ENCODE assay signal across 9 cellular contexts in genomic region chr19:38710928-38711725, GRCh38. TPM values are rescaled to one million over a fixed set of nuclear protein-coding genes. Genes with fewer than 3 reads are reported as not detected.
DNase-seq lines count a peak whose midpoint lies in the region; ATAC-seq and TF ChIP-seq lines count a peak whose summit lies in the region.
"Had no signal": no experiment of that assay in that cellular context is flagged by ENCODE, and none has a peak within 500 bp of the region (broad histone marks: within the 10 kb centered on the region; RNA-seq: fewer than 3 reads in every experiment).

No MANE protein-coding gene starts in this region.

- H2BK5ac ChIP-seq in trophoblast cell (ENCODE audit: low read depth, low read length, poor library complexity): no peak overlapping the region
- H2BK5ac ChIP-seq in H9 (ENCODE audit: insufficient read length, low read length): no peak overlapping the region

- no peak overlapping the region for H3T11ph ChIP-seq in H9 (ENCODE audit: low read length)

- no peak overlapping the region for H3K9ac ChIP-seq in trophoblast cell (ENCODE audit: low read length)
- H3K9ac ChIP-seq in H9 (ENCODE audit: extremely low read depth, insufficient read length, low read length): no peak overlapping the region

- no peaks in the 10 kb centered on the region for H4K20me1 ChIP-seq in H9 (ENCODE audit: control insufficient read depth, insufficient read depth, insufficient read length)

- H3K4me3 ChIP-seq in heart left ventricle (no peak overlapping the region), trophoblast cell (ENCODE audit: low read depth, low read length) (no peak overlapping the region)

- no peak overlapping the region for H2BK15ac ChIP-seq in H9 (ENCODE audit: low read depth, low read length)

- H4K91ac ChIP-seq in trophoblast cell (ENCODE audit: low read depth, low read length) (peak overlapping the region; percentile 40), H9 (ENCODE audit: insufficient read length, low read depth, low read length) (no peak overlapping the region)

- TF ChIP-seq CTCF in heart left ventricle (IDR thresholded peaks at IDR 0.05): no peak
- TF ChIP-seq CTCF in H9 (conservative IDR thresholded peaks at IDR 0.05): no peak
- TF ChIP-seq CTCF in GM10248 (IDR thresholded peaks at IDR 0.05; ENCODE audit: control extremely low read depth, extremely low read depth, low read depth, missing control alignments): no peak

- WGBS in heart left ventricle, 4 donors: 51 to 61% (median 56%) methylated on average over 15 to 25 of the region's 25 CpGs
- no CpG with 5 or more reads among the region's 25 CpGs for WGBS in trophoblast cell (ENCODE audit: extremely low coverage, insufficient coverage, insufficient read length)
- WGBS in H9 (ENCODE audit: extremely low coverage, insufficient read length, low lambda C conversion rate): no CpG with 5 or more reads among the region's 25 CpGs

- H3K4me3 Mint-ChIP-seq in H9: no peak overlapping the region; a peak in 1 of 5 replicates

- peaks cover 41 to 83% (median 72%) of the 10 kb centered on the region in 3 experiments for H3K36me3 Mint-ChIP-seq in H9 (ENCODE audit: insufficient read depth in 1 of 3, low read depth in 3 of 3)

- no peak for TF ChIP-seq POLR2A in heart left ventricle (IDR thresholded peaks at IDR 0.05)

- H3K56ac ChIP-seq in H9 (ENCODE audit: insufficient read length, low read depth, low read length): no peak overlapping the region

- intact Hi-C loops in heart left ventricle (cut with DNase I): loop anchor here in 2 of 10 donors (5.0 kb wide), 2 partner anchors 59 to 64 kb away; partner anchors contain the start of gene ACTN4 (in 1 of the 2)
- intact Hi-C loops in Right ventricle myocardium superior (cut with DNase I): no loop called here

- H3K79me1 ChIP-seq in trophoblast cell (ENCODE audit: low read length): peaks cover 7% of the 10 kb centered on the region
- no peaks in the 10 kb centered on the region for H3K79me1 ChIP-seq in H9 (ENCODE audit: insufficient read depth, low read depth, low read length, poor library complexity, severe bottlenecking)

- H3K14ac ChIP-seq in trophoblast cell (ENCODE audit: low read length): no peak overlapping the region
- H3K14ac ChIP-seq in H9 (ENCODE audit: insufficient read depth, low read length): no peak overlapping the region

- H3K27me3 Mint-ChIP-seq in H9 (ENCODE audit: low read depth): no peaks in the 10 kb centered on the region; the same call in 1 of the 2 replicates

- H3K79me2 ChIP-seq in trophoblast cell (ENCODE audit: control insufficient read depth, insufficient read depth, low read length, poor library complexity) (no peaks in the 10 kb centered on the region), H9 (ENCODE audit: insufficient read depth, low read length) (no peaks in the 10 kb centered on the region)

- no peak overlapping the region for H4K12ac ChIP-seq in trophoblast cell (ENCODE audit: low read depth, low read length)

- H4K8ac ChIP-seq in trophoblast cell (ENCODE audit: low read depth, low read length) (peak overlapping the region; percentile 14), H9 (replicated peaks; ENCODE audit: insufficient read length, low read depth, low read length) (no peak overlapping the region)

- DNase-seq in heart left ventricle (peak in 3 of 5 donors; percentile 72 to 79 (median 72)), Right ventricle myocardium superior (no peak), foreskin melanocyte (peak; percentile 71), trophoblast cell (no peak), NK-92 (lab: John Stamatoyannopoulos, UW; ENCODE audit: unreplicated experiment) (no peak), H9 (no peak), GM10248 (ENCODE audit: extremely low spot score) (no peak), cerebellar cortex (ENCODE audit: low spot score) (no peak)
- DNase-seq: activated CD4-positive, alpha-beta T cell treated with anti-CD3 and anti-CD28 coated beads for 4 hours had no signal

- no peak overlapping the region for H2AFZ ChIP-seq in trophoblast cell (ENCODE audit: insufficient read depth, low read length, poor library complexity)
- H2AFZ ChIP-seq in H9 (ENCODE audit: low read length): no peak overlapping the region

- H3K36me3 ChIP-seq in heart left ventricle (peaks cover 0 to 100% (median 94%) of the 10 kb centered on the region in 9 donors), trophoblast cell (ENCODE audit: control insufficient read depth in 1 of 2, insufficient read depth in 2 of 2, low read length in 2 of 2) (peaks cover 92% of the 10 kb centered on the region in 2 experiments)

- H3K27ac ChIP-seq in heart left ventricle (peak overlapping the region; percentile 55 to 98 (median 84)), trophoblast cell (ENCODE audit: low read depth, low read length) (peak overlapping the region; percentile 39), H9 (ENCODE audit: insufficient read length, low read depth, low read length) (no peak overlapping the region)

- no peak overlapping the region for H2AK5ac ChIP-seq in trophoblast cell (ENCODE audit: low read length)
- H2AK5ac ChIP-seq in H9 (ENCODE audit: insufficient read length, low read length): no peak overlapping the region

- H2BK12ac ChIP-seq in trophoblast cell (ENCODE audit: low read length): peak overlapping the region; percentile 20
- H2BK12ac ChIP-seq in H9 (ENCODE audit: insufficient read length, low read depth, low read length): no peak overlapping the region

- no peaks in the 10 kb centered on the region for H3K9me3 Mint-ChIP-seq in H9

- H3K18ac ChIP-seq in trophoblast cell (ENCODE audit: low read length): peak overlapping the region; percentile 34
- H3K18ac ChIP-seq in H9 (ENCODE audit: insufficient read length, low read depth, low read length): no peak overlapping the region

- POLR2A ChIA-PET in GM10248 (lab: Yijun Ruan, JAX): no interaction called here

- H3K4me1 ChIP-seq in heart left ventricle: peaks cover 53 to 100% (median 88%) of the 10 kb centered on the region in 12 donors
- H3K4me1 ChIP-seq in trophoblast cell (ENCODE audit: control insufficient read depth in 1 of 2, insufficient read depth in 2 of 2, low read length in 2 of 2): peaks cover 18 to 23% of the 10 kb centered on the region in 2 experiments
- no peaks in the 10 kb centered on the region for H3K4me1 ChIP-seq in H9 (ENCODE audit: insufficient read depth, low read length)

- no peak overlapping the region for H2BK20ac ChIP-seq in H9 (ENCODE audit: low read depth, low read length, poor library complexity, severe bottlenecking)

- H3K4me2 ChIP-seq in trophoblast cell (ENCODE audit: low read length) (no peak overlapping the region), H9 (ENCODE audit: insufficient read depth, insufficient read length, low read length) (no peak overlapping the region)

- no peaks in the 10 kb centered on the region for H3K27me3 ChIP-seq in heart left ventricle
- H3K27me3 ChIP-seq in trophoblast cell (ENCODE audit: insufficient read depth, low read length): no peaks in the 10 kb centered on the region
- no peaks in the 10 kb centered on the region for H3K27me3 ChIP-seq in H9 (ENCODE audit: insufficient read depth, low read length)

- peak overlapping the region in 1 of 3 experiments; percentile 77; a peak in 2 of 7 replicates for H3K27ac Mint-ChIP-seq in H9

- H3K4me1 Mint-ChIP-seq in H9: 0 out of 4 replicates have a peak, but pooled peaks cover 0 to 2% of the 10 kb centered on the region in 2 experiments

- H3K23me2 ChIP-seq in H9 (ENCODE audit: insufficient read length, low read depth, low read length, poor library complexity, severe bottlenecking): no peaks in the 10 kb centered on the region

- no peak overlapping the region for H4K5ac ChIP-seq in H9 (ENCODE audit: insufficient read length, low read depth, low read length)

- ATAC-seq in heart left ventricle: peak in 2 of 4 donors; percentile 2 to 5
- no peak for ATAC-seq in Right ventricle myocardium superior (ENCODE audit: poor library complexity)

- H2BK120ac ChIP-seq in trophoblast cell (ENCODE audit: insufficient read depth, low read length, poor library complexity) (no peak overlapping the region), H9 (ENCODE audit: low read depth, low read length, poor library complexity, severe bottlenecking) (no peak overlapping the region)

- H3K9me3 ChIP-seq in heart left ventricle: no peaks in the 10 kb centered on the region
- H3K9me3 ChIP-seq in trophoblast cell (ENCODE audit: insufficient read depth, low read depth, low read length): peaks cover 2% of the 10 kb centered on the region
- H3K9me3 ChIP-seq in H9 (ENCODE audit: control insufficient read depth, low read depth, low read length): no peaks in the 10 kb centered on the region

- H3K23ac ChIP-seq in trophoblast cell (ENCODE audit: low read length) (no peak overlapping the region), H9 (ENCODE audit: insufficient read length, low read depth, low read length) (no peak overlapping the region)

- CTCF ChIA-PET in GM10248 (lab: Yijun Ruan, JAX): interaction anchor here (1.3 to 2.1 kb wide), 3 partner anchors 8 to 77 kb away, joined by 3 to 5 read pairs (median 4); no protein-coding TSS in a partner anchor

- H3K4ac ChIP-seq in trophoblast cell (ENCODE audit: low read depth, low read length) (no peak overlapping the region), H9 (ENCODE audit: low read depth, low read length) (no peak overlapping the region)

RNA-seq across cellular contexts. Expression of gene CAPN12, which starts 33.1 kb away (rescaled TPM):
- total RNA-seq in heart left ventricle (1 to 10 TPM in 2 of 9 donors, under 1 TPM in 7; 0.36 to 1.8 (median 0.72) TPM), Right ventricle myocardium superior (not detected), H9 (2021) (10.3 and 10.5 TPM in 2 replicates)
- polyA plus RNA-seq in heart left ventricle: 1 to 10 TPM in 1 of 2 donors, under 1 TPM in 1; 0.91 to 1.4 TPM
- 11.0 and 11.5 TPM in 2 replicates for polyA plus RNA-seq in trophoblast cell (2013)

Comparison
In these comparisons a context has a peak if more than half of its experiments do, and no peak if none do; other contexts are left out.
1. DNase-seq: peak in heart left ventricle (3 of 5) and foreskin melanocyte (single experiment); none in Right ventricle myocardium superior (single experiment), trophoblast cell (0 of 2), NK-92 (single experiment), H9 (single experiment), GM10248 (single experiment) and cerebellar cortex (single experiment).